Comparison of ENCODE assay signal across 35 cellular contexts in the genomic region with DNA sequence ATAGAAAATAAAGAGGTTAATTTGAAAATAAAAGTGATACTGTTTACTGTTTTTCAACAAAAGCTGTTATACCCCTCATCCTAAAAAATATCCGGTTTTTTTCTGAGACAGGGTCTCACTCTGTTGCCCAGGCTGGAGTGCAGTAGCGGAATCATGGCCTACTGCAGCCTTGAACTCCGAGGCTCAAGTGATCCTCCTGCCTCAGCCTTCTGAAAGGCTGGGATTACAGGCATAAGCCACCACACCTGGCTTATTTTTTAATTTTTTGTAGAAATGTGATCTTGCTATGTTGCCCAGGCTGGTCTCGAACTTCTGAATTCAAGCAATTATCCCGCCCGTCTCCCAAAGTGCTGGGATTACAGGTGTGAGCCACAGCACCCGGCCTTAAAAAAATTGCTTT. TPM values are rescaled to one million over a fixed set of nuclear protein-coding genes. Genes with fewer than 3 reads are reported as not detected.
"Had no signal": no experiment of that assay in that cellular context is flagged by ENCODE, and none has a peak within 500 bp of the region (broad histone marks: within the 10 kb centered on the region; RNA-seq: fewer than 3 reads in every experiment).

No MANE protein-coding gene starts in this region.

- H3K4me1 ChIP-seq: ascending aorta, breast epithelium, colonic mucosa had no signal

- H3K36me3 ChIP-seq: breast epithelium, colonic mucosa had no signal

- H3K4me3 Mint-ChIP-seq: activated CD4-positive, alpha-beta memory T cell treated with anti-CD3 and anti-CD28 coated beads, Interleukin-2, amount 10 ng/mL, durations not matched to agents 7 days and 5 days; activated CD4-positive, alpha-beta T cell treated with anti-CD3 and anti-CD28 coated beads for 36 hours; activated CD4-positive, alpha-beta T cell treated with anti-CD3 and anti-CD28 coated beads, Interleukin-2, amount 10 ng/mL, durations not matched to agents 24 days and 14 days; activated naive CD8-positive, alpha-beta T cell; activated T-cell treated with anti-CD3 and anti-CD28 coated beads, Interleukin-2, amount 50 U/mL, for 24 hours; activated T-helper 17 cell treated with anti-CD3 and anti-CD28 coated beads, Interleukin-2, amount 50 U/mL, for 72 hours; brain; dendritic cell treated with granulocyte-macrophage colony-stimulating factor and Interleukin-4, amounts not matched to agents 40 ng/mL and 50 ng/mL, for 4 days; endodermal cell; T-cell; T-helper 1 cell treated with Interleukin-12 subunit alpha and Interleukin-12 subunit beta and Interleukin-4 antibody, amounts not matched to agents 30 μg/mL and 1 μg/mL, for 36 hours had no signal

- H3K4me3 ChIP-seq: ascending aorta, breast epithelium, cardiac muscle cell, colonic mucosa, dorsolateral prefrontal cortex, heart left ventricle had no signal

- H3K27me3 ChIP-seq: ascending aorta, breast epithelium, cardiac muscle cell, colonic mucosa, dorsolateral prefrontal cortex, heart left ventricle had no signal

- H3K9me3 ChIP-seq: ascending aorta, breast epithelium, colonic mucosa, heart left ventricle had no signal

- DNase-seq: activated CD4-positive, alpha-beta memory T cell treated with anti-CD3 and anti-CD28 coated beads, Interleukin-2, amount 10 ng/mL, durations not matched to agents 7 days and 5 days; activated CD4-positive, alpha-beta T cell treated with anti-CD3 and anti-CD28 coated beads for 36 hours; activated CD4-positive, alpha-beta T cell treated with anti-CD3 and anti-CD28 coated beads, Interleukin-2, amount 10 ng/mL, durations not matched to agents 24 days and 14 days; activated CD4-positive, alpha-beta T cell treated with anti-CD3 and anti-CD28 coated beads, Interleukin-2, amount 50 U/mL, for 4 hours; activated CD4-positive, CD25-positive, alpha-beta regulatory T cell; activated CD4-positive, CD25-positive, alpha-beta regulatory T cell treated with anti-CD3 and anti-CD28 coated beads, Interleukin-2, amount 50 U/mL, for 72 hours; activated CD8-positive, alpha-beta memory T cell treated with anti-CD3 and anti-CD28 coated beads, Interleukin-2, amount 50 U/mL, for 48 hours; activated effector memory CD4-positive, alpha-beta T cell treated with Interleukin-2 at 50 U/mL for 16 hours; activated gamma-delta T cell treated with Interleukin-2 at 50 U/mL for 16 hours; activated naive CD4-positive, alpha-beta T cell treated with anti-CD3 and anti-CD28 coated beads, Interleukin-2, amount 50 U/mL, for 16 hours; activated naive CD4-positive, alpha-beta T cell treated with Interleukin-2 at 50 U/mL for 16 hours; activated T-cell treated with anti-CD3 and anti-CD28 coated beads for 4 hours; activated T-cell treated with anti-CD3 and anti-CD28 coated beads, Interleukin-2, amount 50 U/mL, for 24 hours; central memory CD4-positive, alpha-beta T cell; cerebellar nuclear complex; colonic mucosa; dorsolateral prefrontal cortex; effector memory CD4-positive, alpha-beta T cell; endodermal cell; foreskin fibroblast; glutamatergic neuron; heart left ventricle; T-cell; T-helper 9 cell; WERI-Rb-1 had no signal

- H3K27ac ChIP-seq: ascending aorta, cardiac muscle cell, colonic mucosa, heart left ventricle, WERI-Rb-1 had no signal

- FAIRE-seq: frontal cortex had no signal

- H3K9me3 Mint-ChIP-seq: activated CD4-positive, alpha-beta memory T cell treated with anti-CD3 and anti-CD28 coated beads, Interleukin-2, amount 10 ng/mL, durations not matched to agents 7 days and 5 days; activated CD4-positive, alpha-beta T cell treated with anti-CD3 and anti-CD28 coated beads, Interleukin-2, amount 10 ng/mL, durations not matched to agents 24 days and 14 days; activated T-cell treated with anti-CD3 and anti-CD28 coated beads, Interleukin-2, amount 50 U/mL, for 24 hours; activated T-helper 17 cell treated with anti-CD3 and anti-CD28 coated beads, Interleukin-2, amount 50 U/mL, for 72 hours; brain; dendritic cell treated with granulocyte-macrophage colony-stimulating factor and Interleukin-4, amounts not matched to agents 40 ng/mL and 50 ng/mL, for 4 days; endodermal cell; T-cell; T-helper 1 cell treated with Interleukin-12 subunit alpha and Interleukin-12 subunit beta and Interleukin-4 antibody, amounts not matched to agents 30 μg/mL and 1 μg/mL, for 36 hours had no signal

- H3K4me1 Mint-ChIP-seq: activated T-helper 17 cell treated with anti-CD3 and anti-CD28 coated beads, Interleukin-2, amount 50 U/mL, for 72 hours; T-cell had no signal

- ATAC-seq: activated CD4-positive, alpha-beta T cell treated with anti-CD3 and anti-CD28 coated beads for 36 hours; activated T-helper 17 cell treated with anti-CD3 and anti-CD28 coated beads, Interleukin-2, amount 50 U/mL, for 72 hours; esophagus mucosa; heart left ventricle; T-cell had no signal

- H3K27ac Mint-ChIP-seq: activated CD4-positive, alpha-beta memory T cell treated with anti-CD3 and anti-CD28 coated beads, Interleukin-2, amount 10 ng/mL, durations not matched to agents 7 days and 5 days; activated CD4-positive, alpha-beta T cell treated with anti-CD3 and anti-CD28 coated beads for 36 hours; activated CD4-positive, alpha-beta T cell treated with anti-CD3 and anti-CD28 coated beads, Interleukin-2, amount 10 ng/mL, durations not matched to agents 24 days and 14 days; activated naive CD8-positive, alpha-beta T cell; activated T-cell treated with anti-CD3 and anti-CD28 coated beads, Interleukin-2, amount 50 U/mL, for 24 hours; activated T-helper 17 cell treated with anti-CD3 and anti-CD28 coated beads, Interleukin-2, amount 50 U/mL, for 72 hours; dendritic cell treated with granulocyte-macrophage colony-stimulating factor and Interleukin-4, amounts not matched to agents 40 ng/mL and 50 ng/mL, for 4 days; endodermal cell; T-cell; T-helper 1 cell treated with Interleukin-12 subunit alpha and Interleukin-12 subunit beta and Interleukin-4 antibody, amounts not matched to agents 30 μg/mL and 1 μg/mL, for 36 hours had no signal

- H3K27me3 Mint-ChIP-seq: activated CD4-positive, alpha-beta memory T cell treated with anti-CD3 and anti-CD28 coated beads, Interleukin-2, amount 10 ng/mL, durations not matched to agents 7 days and 5 days; activated CD4-positive, alpha-beta T cell treated with anti-CD3 and anti-CD28 coated beads for 36 hours; activated CD4-positive, alpha-beta T cell treated with anti-CD3 and anti-CD28 coated beads, Interleukin-2, amount 10 ng/mL, durations not matched to agents 24 days and 14 days; activated naive CD8-positive, alpha-beta T cell; activated T-cell treated with anti-CD3 and anti-CD28 coated beads, Interleukin-2, amount 50 U/mL, for 24 hours; activated T-helper 17 cell treated with anti-CD3 and anti-CD28 coated beads, Interleukin-2, amount 50 U/mL, for 72 hours; brain; dendritic cell treated with granulocyte-macrophage colony-stimulating factor and Interleukin-4, amounts not matched to agents 40 ng/mL and 50 ng/mL, for 4 days; T-cell had no signal

RNA-seq across cellular contexts. Expression of a gene that starts 43.7 kb away (rescaled TPM):
- total RNA-seq: ascending aorta had no signal
